31 cellular contexts compared by ENCODE assay signal in genomic region chr2:227828385-227828990, GRCh38. TPM values are rescaled to one million over a fixed set of nuclear protein-coding genes. Genes with fewer than 3 reads are reported as not detected.
DNase-seq lines count a peak whose midpoint lies in the region; ATAC-seq, FAIRE-seq and TF ChIP-seq lines count a peak whose summit lies in the region.
"Had no signal": no experiment of that assay in that cellular context is flagged by ENCODE, and none has a peak within 500 bp of the region (broad histone marks: within the 10 kb centered on the region; RNA-seq: fewer than 3 reads in every experiment).

No MANE protein-coding gene starts in this region.

- no peak overlapping the region for H3K9ac ChIP-seq in HepG2 (ENCODE audit: insufficient read depth, low read depth, low read length)
- H3K9ac ChIP-seq: BLaER1 had no signal

- POLR2A ChIA-PET in HepG2 (lab: Yijun Ruan, JAX): interaction anchor here (0.8 to 1.4 kb wide), 2 partner anchors 10 to 15 kb away, joined by 4 to 6 read pairs; partner anchors contain the start of gene CCL20

- peaks cover 37% of the 10 kb centered on the region for H3K4me1 ChIP-seq in HepG2 (ENCODE audit: insufficient read depth, low read length)
- H3K4me1 ChIP-seq in right lobe of liver: no peaks in the 10 kb centered on the region
- peaks cover 0 to 5% of the 10 kb centered on the region in 2 donors for H3K4me1 ChIP-seq in small intestine (ENCODE audit: control insufficient read depth in 2 of 2, insufficient read depth in 1 of 2, low read depth in 1 of 2, low read length in 1 of 2)
- H3K4me1 ChIP-seq: BE2C, BLaER1, Caco-2 had no signal

- peak overlapping the region; percentile 51 for H3K27ac Mint-ChIP-seq in T-helper 17 cell
- H3K27ac Mint-ChIP-seq: CD14-positive monocyte; CD4-positive, CD25-positive, alpha-beta regulatory T cell had no signal

- H3K4me3 ChIP-seq in HepG2 (replicated peaks in 1 of 3; ENCODE audit: insufficient read depth in 1 of 3, low read depth in 2 of 3, low read length in 3 of 3): no peak overlapping the region
- H3K4me3 ChIP-seq in right lobe of liver: no peak overlapping the region
- H3K4me3 ChIP-seq in small intestine (ENCODE audit: low read depth in 1 of 2, low read length in 2 of 2): no peak overlapping the region
- H3K4me3 ChIP-seq: BLaER1, GM12878 had no signal

- no peaks in the 10 kb centered on the region for H3K27me3 Mint-ChIP-seq in T-helper 17 cell
- H3K27me3 Mint-ChIP-seq: CD4-positive, alpha-beta memory T cell; CD4-positive, CD25-positive, alpha-beta regulatory T cell had no signal

- intact Hi-C loops in HepG2 (cut with micrococcal nuclease; ENCODE audit: unreplicated experiment): loop anchor here (1.0 kb wide), 1 partner anchor 9 kb away; no protein-coding TSS in a partner anchor
- intact Hi-C loops in right lobe of liver (cut with DNase I): no loop called here
- intact Hi-C loops in left colon (cut with DNase I, micrococcal nuclease): no loop called here

- TF ChIP-seq RAD21 in HepG2 (CRISPR knock-in tag; IDR thresholded peaks at IDR 0.05): no peak

- H3K27ac ChIP-seq in HepG2 (ENCODE audit: extremely low read length, insufficient read depth, low read length) (no peak overlapping the region), right lobe of liver (no peak overlapping the region), small intestine (ENCODE audit: low read depth in 1 of 2, low read length in 1 of 2) (peak overlapping the region in 1 of 2 donors; percentile 26)
- H3K27ac ChIP-seq: 22Rv1, BLaER1 had no signal

- DNase-seq in HepG2 (ENCODE audit: low spot score) (peak; percentile 61), right lobe of liver (no peak), T-helper 17 cell (no peak), left colon (no peak), small intestine (peak; percentile 75), D721Med (ENCODE audit: insufficient read length, low spot score) (no peak)
- DNase-seq: ACHN; BE2C; C1 segment of cervical spinal cord; Caco-2; Calu3; CD4-positive, alpha-beta memory T cell; CD4-positive, CD25-positive, alpha-beta regulatory T cell; DMS 273 treated with DMSO at 0.1 percent for 48 hours; DMS153; DMS53; DMS79; DND-41; EL; GDM1 had no signal

- H3K9me3 ChIP-seq in HepG2 (ENCODE audit: low read length): no peaks in the 10 kb centered on the region
- no peaks in the 10 kb centered on the region for H3K9me3 ChIP-seq in right lobe of liver
- no peaks in the 10 kb centered on the region for H3K9me3 ChIP-seq in T-helper 17 cell (ENCODE audit: control insufficient read depth, low read length, poor library complexity, severe bottlenecking)
- no peaks in the 10 kb centered on the region for H3K9me3 ChIP-seq in small intestine (ENCODE audit: control insufficient read depth, low read depth)
- H3K9me3 ChIP-seq: BE2C, BLaER1, Caco-2 had no signal

- BruUV-seq in HepG2 (replicated peaks; lab: Mats Ljungman, UMichigan): no TSS peak

- H3K79me2 ChIP-seq in HepG2 (ENCODE audit: insufficient read depth, low read length): no peaks in the 10 kb centered on the region

- TF ChIP-seq EP300 in HepG2 (IDR thresholded peaks at IDR 0.05; ENCODE audit: low read depth in 2 of 2, low read length in 2 of 2) (0 out of 4 replicates have a peak, but pooled peaks of 1 of the 2 experiments have one; percentile 43), HepG2 (CRISPR knock-in tag; IDR thresholded peaks at IDR 0.05; ENCODE audit: borderline replicate concordance) (peak; percentile 37; the same call in 1 of the 2 replicates)

- H2AFZ ChIP-seq in HepG2 (ENCODE audit: low read length): no peak overlapping the region

- CTCF ChIA-PET in HepG2 (lab: Yijun Ruan, JAX; ENCODE audit: low intra/inter-chr PET ratio, low total read pairs): no interaction called here

- no peaks in the 10 kb centered on the region for H3K36me3 Mint-ChIP-seq in T-helper 17 cell (ENCODE audit: low read depth)
- H3K36me3 Mint-ChIP-seq: CD4-positive, alpha-beta memory T cell; CD4-positive, CD25-positive, alpha-beta regulatory T cell had no signal

- FAIRE-seq in HepG2 (lab: Jason Lieb, UNC): peak; percentile 90
- no peak for FAIRE-seq in small intestine (lab: Jason Lieb, UNC)
- FAIRE-seq in D721Med (lab: Jason Lieb, UNC): no peak
- FAIRE-seq: GM12892 had no signal

- H3K4me3 Mint-ChIP-seq in T-helper 17 cell: no peak overlapping the region
- H3K4me3 Mint-ChIP-seq: CD4-positive, CD25-positive, alpha-beta regulatory T cell had no signal

- 55% methylated on average over 1 of the region's 2 CpGs for WGBS in HepG2 (ENCODE audit: low lambda C conversion rate)
- 80% methylated on average over 1 of the region's 2 CpGs for WGBS in right lobe of liver (ENCODE audit: insufficient coverage, low coverage, low lambda C conversion rate, missing lambda C conversion rate)
- WGBS in small intestine, 3 donors: 59 to 84% (median 72%) methylated on average over 2 of the region's 2 CpGs

- peaks cover 17% of the 10 kb centered on the region for H3K4me1 Mint-ChIP-seq in T-helper 17 cell

- TF ChIP-seq POLR2A in HepG2 (IDR thresholded peaks at IDR 0.05; ENCODE audit: insufficient read depth in 1 of 2, low read depth in 2 of 2, low read length in 2 of 2) (no peak), right lobe of liver (IDR thresholded peaks at IDR 0.05) (no peak)

- in situ Hi-C loops in HepG2 (cut with HindIII; ENCODE audit: extremely low pct_ligation_motif_present, low pct_unique_long_range_greater_than_20kb): no loop called here

- H3K4me2 ChIP-seq in HepG2 (ENCODE audit: low read depth, low read length): peak overlapping the region; percentile 59
- H3K4me2 ChIP-seq: BLaER1 had no signal

- no peak for TF ChIP-seq CTCF in HepG2 (CRISPR knock-in tag; IDR thresholded peaks at IDR 0.05)
- no peak for TF ChIP-seq CTCF in right lobe of liver (IDR thresholded peaks at IDR 0.05)
- no peak for TF ChIP-seq CTCF in D721Med (IDR thresholded peaks at IDR 0.05; ENCODE audit: insufficient read depth, missing control alignments)

- H4K20me1 ChIP-seq in HepG2 (ENCODE audit: insufficient read depth, low read length): no peaks in the 10 kb centered on the region
- H4K20me1 ChIP-seq: BLaER1 had no signal

- ATAC-seq in HepG2 (peak; percentile 74), right lobe of liver (no peak), T-helper 17 cell (no peak), left colon (peak; percentile 59), GM19452 (IDR thresholded peaks at IDR 0.05; ENCODE audit: unreplicated experiment) (no peak), GM18498 (IDR thresholded peaks at IDR 0.05; ENCODE audit: unreplicated experiment) (no peak)

- no peaks in the 10 kb centered on the region for H3K27me3 ChIP-seq in HepG2 (ENCODE audit: control insufficient read depth in 1 of 2, insufficient read depth in 2 of 2, low read length in 2 of 2)
- no peaks in the 10 kb centered on the region for H3K27me3 ChIP-seq in right lobe of liver
- H3K27me3 ChIP-seq in small intestine (ENCODE audit: control insufficient read depth in 2 of 2, insufficient read depth in 2 of 2, low read length in 2 of 2): peaks cover 0 to 4% of the 10 kb centered on the region in 2 donors
- H3K27me3 ChIP-seq: BE2C, BLaER1 had no signal

- no peaks in the 10 kb centered on the region for H3K36me3 ChIP-seq in HepG2 (replicated peaks in 1 of 2; ENCODE audit: control insufficient read depth in 1 of 2, insufficient read depth in 2 of 2, low read length in 2 of 2)
- H3K36me3 ChIP-seq in right lobe of liver: no peaks in the 10 kb centered on the region
- H3K36me3 ChIP-seq in small intestine (ENCODE audit: control insufficient read depth in 2 of 2, insufficient read depth in 2 of 2, low read length in 2 of 2): no peaks in the 10 kb centered on the region
- H3K36me3 ChIP-seq: BE2C, BLaER1 had no signal

RNA-seq across cellular contexts. Expression of gene CCL20, which starts 14.8 kb away (rescaled TPM):
- total RNA-seq in HepG2 (2016; rRNA removed; fragmentation: Illumina TruSeq; extraction: Trizol) (136 and 223 TPM in 2 replicates), right lobe of liver (100 to 1,000 TPM in 2 of 6 experiments, 10 to 100 TPM in 1, under 1 TPM in 1, not detected in 2; 0.88 to 111 (median 76.4) TPM), T-helper 17 cell (10 to 100 TPM; 24.3 to 39.7 TPM), left colon (10 to 100 TPM; 13.6 to 29.9 TPM)
- 99.9 and 112 TPM in 2 replicates for total RNA-seq in HepG2 (2016; cell fraction: cytosol; rRNA removed; fragmentation: Illumina TruSeq; extraction: Trizol; ENCODE audit: low read depth)
- 137 and 217 TPM in 2 replicates for total RNA-seq in HepG2 (2016; cell fraction: insoluble cytoplasmic fraction; rRNA removed; fragmentation: Illumina TruSeq; extraction: Trizol)
- total RNA-seq in HepG2 (2016; cell fraction: membrane; rRNA removed; fragmentation: Illumina TruSeq; extraction: Trizol): 75.9 and 85.7 TPM in 2 replicates
- 195 and 205 TPM in 2 replicates for total RNA-seq in HepG2 (2016; cell fraction: nucleus; rRNA removed; fragmentation: Illumina TruSeq; extraction: Trizol)
- polyA plus RNA-seq in HepG2 (2011; rRNA removed) (811 and 903 TPM in 2 replicates), small intestine (10 to 100 TPM in 1 of 3 donors, 1 to 10 TPM in 2; 9.6 to 15.9 (median 9.7) TPM)
- polyA plus RNA-seq in HepG2 (2011; cell fraction: cytosol; rRNA removed): 378 and 591 TPM in 2 replicates
- polyA plus RNA-seq in HepG2 (2011; cell fraction: nucleus; rRNA removed): 84.5 and 124 TPM in 2 replicates
- polyA plus RNA-seq in HepG2 (2012): 780 and 797 TPM in 2 replicates
- polyA plus RNA-seq in HepG2 (2016; cell fraction: cytosol; fragmentation: Illumina TruSeq; extraction: Trizol; ENCODE audit: low read depth): 41.1 and 41.5 TPM in 2 replicates
- polyA plus RNA-seq in HepG2 (2016; cell fraction: insoluble cytoplasmic fraction; fragmentation: Illumina TruSeq; extraction: Trizol; ENCODE audit: low read depth): 160 and 169 TPM in 2 replicates
- 41.7 and 42.7 TPM in 2 replicates for polyA plus RNA-seq in HepG2 (2016; cell fraction: membrane; fragmentation: Illumina TruSeq; extraction: Trizol; ENCODE audit: low read depth)
- polyA plus RNA-seq in HepG2 (2016; cell fraction: nucleus; fragmentation: Illumina TruSeq; extraction: Trizol; ENCODE audit: insufficient read depth, low read depth): 376 and 396 TPM in 2 replicates
- 0.21 and 395 TPM in 2 replicates for polyA minus RNA-seq in HepG2 (2011; rRNA and poly(A)+ RNA removed; ENCODE audit: low replicate concordance)
- polyA minus RNA-seq in HepG2 (2011; cell fraction: cytosol; rRNA and poly(A)+ RNA removed): 440 and 488 TPM in 2 replicates
- polyA minus RNA-seq in HepG2 (2011; cell fraction: nucleus; rRNA and poly(A)+ RNA removed): 142 and 223 TPM in 2 replicates
- total RNA-seq: A172, A673, G401 had no signal
- polyA plus RNA-seq: AG04450 had no signal

RNA-seq across cellular contexts. Expression of gene DAW1, which starts 42.9 kb away (rescaled TPM):
- not detected in 2 replicates for total RNA-seq in HepG2 (2016; rRNA removed; fragmentation: Illumina TruSeq; extraction: Trizol)
- total RNA-seq in HepG2 (2016; cell fraction: cytosol; rRNA removed; fragmentation: Illumina TruSeq; extraction: Trizol; ENCODE audit: low read depth): not detected in 2 replicates
- total RNA-seq in HepG2 (2016; cell fraction: insoluble cytoplasmic fraction; rRNA removed; fragmentation: Illumina TruSeq; extraction: Trizol): not detected in 2 replicates
- not detected in 2 replicates for total RNA-seq in HepG2 (2016; cell fraction: membrane; rRNA removed; fragmentation: Illumina TruSeq; extraction: Trizol)
- total RNA-seq in HepG2 (2016; cell fraction: nucleus; rRNA removed; fragmentation: Illumina TruSeq; extraction: Trizol): not detected in 2 replicates
- polyA plus RNA-seq in HepG2 (2011; rRNA removed): not detected in 2 replicates
- not detected in 2 replicates for polyA plus RNA-seq in HepG2 (2011; cell fraction: cytosol; rRNA removed)
- polyA plus RNA-seq in HepG2 (2011; cell fraction: nucleus; rRNA removed): 0.07 TPM in 1 of 2 replicates, not detected in the other
- polyA plus RNA-seq in HepG2 (2012): not detected in 2 replicates
- not detected in 2 replicates for polyA plus RNA-seq in HepG2 (2016; cell fraction: cytosol; fragmentation: Illumina TruSeq; extraction: Trizol; ENCODE audit: low read depth)
- not detected in 2 replicates for polyA plus RNA-seq in HepG2 (2016; cell fraction: insoluble cytoplasmic fraction; fragmentation: Illumina TruSeq; extraction: Trizol; ENCODE audit: low read depth)
- not detected in 2 replicates for polyA plus RNA-seq in HepG2 (2016; cell fraction: membrane; fragmentation: Illumina TruSeq; extraction: Trizol; ENCODE audit: low read depth)
- polyA plus RNA-seq in HepG2 (2016; cell fraction: nucleus; fragmentation: Illumina TruSeq; extraction: Trizol; ENCODE audit: insufficient read depth, low read depth): not detected in 2 replicates
- polyA minus RNA-seq in HepG2 (2011; rRNA and poly(A)+ RNA removed; ENCODE audit: low replicate concordance): 0.19 TPM in 1 of 2 replicates, not detected in the other
- polyA minus RNA-seq in HepG2 (2011; cell fraction: cytosol; rRNA and poly(A)+ RNA removed): not detected in 2 replicates
- not detected in 2 replicates for polyA minus RNA-seq in HepG2 (2011; cell fraction: nucleus; rRNA and poly(A)+ RNA removed)
- total RNA-seq in right lobe of liver: not detected
- not detected for total RNA-seq in T-helper 17 cell
- total RNA-seq in left colon: not detected
- not detected for polyA plus RNA-seq in small intestine
- total RNA-seq: CD4-positive, alpha-beta memory T cell; CD4-positive, CD25-positive, alpha-beta regulatory T cell; G401; GM12878 had no signal
- polyA plus RNA-seq: CD14-positive monocyte; CD4-positive, alpha-beta memory T cell; CD4-positive, CD25-positive, alpha-beta regulatory T cell had no signal

Comparison
In these comparisons a context has a peak if more than half of its experiments do, and no peak if none do; other contexts are left out.
1. ATAC-seq: peak in HepG2 (single experiment) and left colon (single experiment); none in right lobe of liver (0 of 4), T-helper 17 cell (single experiment), GM19452 (single experiment) and GM18498 (single experiment).
2. DNase-seq: peak in HepG2 (single experiment) and small intestine (single experiment); none in right lobe of liver (0 of 3), T-helper 17 cell (0 of 3), left colon (0 of 2) and D721Med (single experiment).